In the genomic region with DNA sequence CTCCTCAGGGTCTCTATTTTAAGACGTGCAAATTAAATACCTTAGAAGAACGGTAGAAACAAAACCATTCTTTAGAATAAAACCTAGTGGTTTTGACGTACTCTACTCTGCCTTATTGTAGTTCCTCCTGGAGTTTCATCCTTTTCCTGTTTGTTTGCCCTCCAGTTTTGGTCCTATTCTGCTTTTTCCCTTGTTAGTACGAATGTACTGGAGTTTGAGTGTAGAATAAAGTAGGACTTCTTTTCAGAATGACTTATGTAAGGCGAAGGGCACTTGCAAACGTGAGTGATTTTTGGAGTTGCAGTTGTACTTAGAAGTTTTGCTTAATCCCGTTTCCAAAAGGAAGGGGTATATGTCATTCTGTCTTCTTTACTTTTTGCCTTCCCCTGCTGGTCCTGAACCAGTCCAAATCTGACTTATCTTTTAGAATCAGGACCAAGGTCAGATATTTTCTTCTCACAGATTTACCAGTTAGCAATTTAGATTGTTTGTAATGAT, we compare ENCODE assay signal across 8 cellular contexts. TPM values are rescaled to one million over a fixed set of nuclear protein-coding genes. Genes with fewer than 3 reads are reported as not detected.
DNase-seq lines count a peak whose midpoint lies in the region; ATAC-seq, FAIRE-seq and TF ChIP-seq lines count a peak whose summit lies in the region.

No MANE protein-coding gene starts in this region.

- no peak for DNase-seq in GM12892 (ENCODE audit: insufficient read length)
- DNase-seq in T-helper 17 cell = no peak
- no peak for DNase-seq in fibroblast of villous mesenchyme (ENCODE audit: low read depth)
- no peak for DNase-seq in skeletal muscle cell (ENCODE audit: low read depth)
- DNase-seq in GDM1 (lab: John Stamatoyannopoulos, UW) = no peak
- no peak for DNase-seq in ecto neural progenitor cell (ENCODE audit: low spot score)
- no peak for DNase-seq in GM13976 (ENCODE audit: low spot score)

- in situ Hi-C loops in GM13976 (cut with MboI; ENCODE audit: low sequenced_read_pairs, unreplicated experiment) = loop anchor here (10.0 kb wide), 1 partner anchor 161 kb away; the partner anchor contains the start of gene PPP2R1B

- FAIRE-seq in GM12892 (lab: Jason Lieb, UNC) = peak; percentile 50

- peaks cover 4% of the 10 kb centered on the region for H3K36me3 Mint-ChIP-seq in T-helper 17 cell (ENCODE audit: low read depth)

- H3K4me1 Mint-ChIP-seq in T-helper 17 cell = peaks cover 27% of the 10 kb centered on the region

- TF ChIP-seq POLR2A in GM12892 (IDR thresholded peaks at IDR 0.05; ENCODE audit: low read depth, low read length) = no peak

- peak overlapping the region; percentile 98 for H3K27ac Mint-ChIP-seq in T-helper 17 cell

- TF ChIP-seq CTCF in fibroblast of villous mesenchyme (IDR thresholded peaks at IDR 0.05; ENCODE audit: insufficient read depth, low read depth, low read length) (no peak), GM13976 (IDR thresholded peaks at IDR 0.05; ENCODE audit: borderline replicate concordance, control extremely low read depth, extremely low read depth, insufficient read depth, missing control alignments) (no peak)

- ATAC-seq in T-helper 17 cell = no peak
- ATAC-seq in esophagus mucosa = no peak

- H3K27me3 Mint-ChIP-seq in T-helper 17 cell = no peaks in the 10 kb centered on the region

- H3K9me3 ChIP-seq in T-helper 17 cell (ENCODE audit: control insufficient read depth, low read length, poor library complexity, severe bottlenecking) = no peaks in the 10 kb centered on the region

- peak overlapping the region; percentile 100 for H3K4me3 Mint-ChIP-seq in T-helper 17 cell

- H3K4me3 ChIP-seq in fibroblast of villous mesenchyme (ENCODE audit: low read depth, low read length) = peak overlapping the region; percentile 92
- peak overlapping the region; percentile 87 for H3K4me3 ChIP-seq in skeletal muscle cell (ENCODE audit: low read depth, low read length)

RNA-seq across cellular contexts. Expression of gene SIK2, which starts 1.4 kb away (rescaled TPM):
- 4.9 TPM for polyA plus RNA-seq in GM12892 (2012; ENCODE audit: missing spikeins)
- total RNA-seq in T-helper 17 cell (1 to 10 TPM; 8.1 to 9.6 TPM), fibroblast of villous mesenchyme (8.1 and 16.0 TPM in 2 replicates), esophagus mucosa (6.8 TPM)
